In genomic region chr16:5633845-5634440, GRCh38 we compare ENCODE assay signal across 9 cellular contexts.
DNase-seq lines count a peak whose midpoint lies in the region; ATAC-seq and TF ChIP-seq lines count a peak whose summit lies in the region.
"Had no signal": no experiment of that assay in that cellular context is flagged by ENCODE, and none has a peak within 500 bp of the region (broad histone marks: within the 10 kb centered on the region; RNA-seq: fewer than 3 reads in every experiment).

No MANE protein-coding gene starts in this region.

- WGBS in GM23248 (ENCODE audit: low coverage in 1 of 2, low lambda C conversion rate in 2 of 2, missing lambda C conversion rate in 2 of 2), 2 experiments: 19 to 23% methylated on average over 5 of the region's 5 CpGs
- 33 to 34% methylated on average over 5 of the region's 5 CpGs for WGBS in esophagus squamous epithelium, 2 donors

- DNase-seq in AG20443 (ENCODE audit: low spot score) (peak; percentile 22), GM23248 (peak; percentile 49), OCI-M1 (lab: John Stamatoyannopoulos, UW) (peak; percentile 44), germinal center (ENCODE audit: low spot score) (peak; percentile 22), esophagus squamous epithelium (lab: John Stamatoyannopoulos, UW) (no peak), occipital lobe (lab: John Stamatoyannopoulos, UW) (no peak)

- H3K9me2 ChIP-seq in GM23248 (ENCODE audit: insufficient read depth): no peaks in the 10 kb centered on the region

- intact Hi-C loops in esophagus squamous epithelium (cut with DNase I): no loop called here

- no peaks in the 10 kb centered on the region for H3K36me3 ChIP-seq in GM23248 (ENCODE audit: low read depth)
- no peaks in the 10 kb centered on the region for H3K36me3 ChIP-seq in esophagus squamous epithelium
- H3K36me3 ChIP-seq: SJCRH30 had no signal

- no peaks in the 10 kb centered on the region for H3K79me2 ChIP-seq in GM23248 (ENCODE audit: insufficient read depth)

- H3F3A ChIP-seq in GM23248 (ENCODE audit: insufficient read depth): no peaks in the 10 kb centered on the region

- H4K20me1 ChIP-seq in GM23248 (ENCODE audit: insufficient read depth): no peaks in the 10 kb centered on the region

- no peaks in the 10 kb centered on the region for H3K27me3 ChIP-seq in GM23248 (replicated peaks; ENCODE audit: insufficient read depth)
- no peaks in the 10 kb centered on the region for H3K27me3 ChIP-seq in esophagus squamous epithelium

- H3K27ac ChIP-seq in GM23248 (no peak overlapping the region), esophagus squamous epithelium (no peak overlapping the region)
- H3K27ac ChIP-seq: SJCRH30 had no signal

- no peak overlapping the region for H3K4me3 ChIP-seq in GM23248
- H3K4me3 ChIP-seq in esophagus squamous epithelium: no peak overlapping the region
- H3K4me3 ChIP-seq: SJCRH30 had no signal

- H3K4me2 ChIP-seq in GM23248 (ENCODE audit: unreplicated experiment): no peak overlapping the region

- peak in 2 of 6 experiments; percentile 31 to 35 for TF ChIP-seq CTCF in esophagus squamous epithelium (IDR thresholded peaks at IDR 0.05)

- H2AFZ ChIP-seq in GM23248: no peak overlapping the region

- no peak overlapping the region for H3K9ac ChIP-seq in GM23248

- H3K4me1 ChIP-seq in GM23248 (ENCODE audit: insufficient read depth): no peaks in the 10 kb centered on the region
- H3K4me1 ChIP-seq in esophagus squamous epithelium: no peaks in the 10 kb centered on the region
- H3K4me1 ChIP-seq: SJCRH30 had no signal

- ATAC-seq in HG03520 (IDR thresholded peaks at IDR 0.05; ENCODE audit: unreplicated experiment): no peak
- no peak for ATAC-seq in GM21360 (IDR thresholded peaks at IDR 0.05; ENCODE audit: unreplicated experiment)

- in situ Hi-C loops in GM23248 (cut with MboI): no loop called here

- no peak for TF ChIP-seq POLR2A in esophagus squamous epithelium (IDR thresholded peaks at IDR 0.05)

- H3K9me3 ChIP-seq in GM23248 (ENCODE audit: low read depth) (no peaks in the 10 kb centered on the region), esophagus squamous epithelium (no peaks in the 10 kb centered on the region)
- H3K9me3 ChIP-seq: SJCRH30 had no signal

Comparison
In these comparisons a context has a peak if more than half of its experiments do, and no peak if none do; other contexts are left out.
1. DNase-seq: peak in AG20443 (single experiment), GM23248 (single experiment), OCI-M1 (single experiment) and germinal center (single experiment); none in esophagus squamous epithelium (single experiment) and occipital lobe (single experiment).